ENCODE assay signal across 8 cellular contexts in genomic region chr3:187102073-187102634, GRCh38. TPM values are rescaled to one million over a fixed set of nuclear protein-coding genes. Genes with fewer than 3 reads are reported as not detected.
DNase-seq lines count a peak whose midpoint lies in the region; ATAC-seq, FAIRE-seq and TF ChIP-seq lines count a peak whose summit lies in the region.

No MANE protein-coding gene starts in this region.

- H3K27me3 Mint-ChIP-seq in CD14-positive monocyte (ENCODE audit: low read depth in 3 of 3): peaks cover 0 to 1% (median 0%) of the 10 kb centered on the region in 3 donors

- H3K4me3 Mint-ChIP-seq in CD14-positive monocyte: peak overlapping the region; percentile 72 to 93

- H3K4me1 ChIP-seq in SJSA1 (replicated peaks) (peaks cover 17% of the 10 kb centered on the region), endothelial cell of umbilical vein (ENCODE audit: control insufficient read depth, extremely low read depth, insufficient read depth, low read length) (peaks cover 13% of the 10 kb centered on the region), rectal smooth muscle tissue (ENCODE audit: control insufficient read depth, insufficient read depth, low read length) (peaks cover 12% of the 10 kb centered on the region)

- no peak overlapping the region for H3K4me3 ChIP-seq in SJSA1
- peak overlapping the region; percentile 36 to 81 (median 71) for H3K4me3 ChIP-seq in endothelial cell of umbilical vein (replicated peaks in 1 of 3; ENCODE audit: insufficient read depth in 1 of 3, low read depth in 1 of 3, low read length in 3 of 3)
- peak overlapping the region; percentile 49 for H3K4me3 ChIP-seq in rectal smooth muscle tissue (ENCODE audit: low read length)

- intact Hi-C loops in CD14-positive monocyte (cut with micrococcal nuclease) (no loop called here), endothelial cell of umbilical vein (cut with micrococcal nuclease) (loop anchor here (5.0 kb wide), 1 partner anchor 170 kb away; the partner anchor contains the start of gene ST6GAL1)

- peak overlapping the region; percentile 38 for H2AFZ ChIP-seq in endothelial cell of umbilical vein (ENCODE audit: low read depth, low read length)

- no peak for TF ChIP-seq POLR2A in endothelial cell of umbilical vein (IDR thresholded peaks at IDR 0.05; ENCODE audit: low read depth, low read length)

- H3K36me3 ChIP-seq in SJSA1: no peaks in the 10 kb centered on the region
- H3K36me3 ChIP-seq in endothelial cell of umbilical vein (ENCODE audit: control insufficient read depth in 2 of 2, extremely low read depth in 1 of 2, insufficient read depth in 2 of 2, low read length in 2 of 2): no peaks in the 10 kb centered on the region
- H3K36me3 ChIP-seq in rectal smooth muscle tissue (ENCODE audit: control insufficient read depth, insufficient read depth, low read length): no peaks in the 10 kb centered on the region

- no peaks in the 10 kb centered on the region for H3K9me1 ChIP-seq in endothelial cell of umbilical vein (replicated peaks; ENCODE audit: control insufficient read depth, extremely low read depth, insufficient read depth, low read length)

- no peak for ATAC-seq in GM21737 (IDR thresholded peaks at IDR 0.05; ENCODE audit: unreplicated experiment)

- H3K27me3 ChIP-seq in SJSA1 (replicated peaks) (no peaks in the 10 kb centered on the region), endothelial cell of umbilical vein (ENCODE audit: control insufficient read depth in 2 of 2, insufficient read depth in 2 of 2, low read length in 2 of 2) (no peaks in the 10 kb centered on the region), rectal smooth muscle tissue (ENCODE audit: control insufficient read depth, insufficient read depth, low read length) (no peaks in the 10 kb centered on the region)

- H3K36me3 Mint-ChIP-seq in CD14-positive monocyte: no peaks in the 10 kb centered on the region

- dilution Hi-C loops in endothelial cell of umbilical vein (cut with MboI; ENCODE audit: extremely low pct_ligation_motif_present, low sequenced_read_pairs): no loop called here

- POLR2A ChIA-PET in endothelial cell of umbilical vein (lab: Charles Lee): interaction anchor here (0.7 to 1.1 kb wide), 2 partner anchors 319 to 831 kb away, joined by 4 to 5 read pairs; partner anchors contain the start of gene EIF4A2

- TF ChIP-seq CTCF in CD14-positive monocyte (IDR thresholded peaks at IDR 0.05): no peak
- TF ChIP-seq CTCF in endothelial cell of umbilical vein (IDR thresholded peaks at IDR 0.05; ENCODE audit: extremely low read depth in 1 of 2, insufficient read depth in 1 of 2, low read depth in 1 of 2, low read length in 2 of 2): no peak

- H3K4me1 Mint-ChIP-seq in CD14-positive monocyte: peaks cover 16% of the 10 kb centered on the region

- no TSS peak for BruUV-seq in endothelial cell of umbilical vein (replicated peaks; lab: Mats Ljungman, UMichigan)

- no peak for FAIRE-seq in endothelial cell of umbilical vein (lab: Jason Lieb, UNC)

- no peak for DNase-seq in CD14-positive monocyte (ENCODE audit: low spot score)
- no peak for DNase-seq in SJSA1 (ENCODE audit: low read depth in 1 of 2, low spot score in 2 of 2)
- no peak for DNase-seq in endothelial cell of umbilical vein (ENCODE audit: low read depth, low spot score)
- DNase-seq in SHP77 treated with DMSO at 0.1 percent for 48 hours (lab: John Stamatoyannopoulos, UW): no peak
- no peak for DNase-seq in globus pallidus (ENCODE audit: low spot score)
- no peak for DNase-seq in superior temporal gyrus (ENCODE audit: extremely low spot score)

- no peaks in the 10 kb centered on the region for H3K79me2 ChIP-seq in endothelial cell of umbilical vein (ENCODE audit: control insufficient read depth, insufficient read depth, low read length)

- peak overlapping the region; percentile 98 for H3K4me2 ChIP-seq in endothelial cell of umbilical vein (ENCODE audit: insufficient read depth, low read length)

- peaks cover 3 to 14% (median 6%) of the 10 kb centered on the region in 7 donors for H3K9me3 Mint-ChIP-seq in CD14-positive monocyte

- H3K9ac ChIP-seq in endothelial cell of umbilical vein (replicated peaks; ENCODE audit: extremely low read depth, insufficient read depth, low read length) (peak overlapping the region; percentile 68), rectal smooth muscle tissue (ENCODE audit: low read length) (no peak overlapping the region)

- H4K20me1 ChIP-seq in endothelial cell of umbilical vein (replicated peaks; ENCODE audit: control insufficient read depth, extremely low read depth, insufficient read depth, low read length): no peaks in the 10 kb centered on the region

- H3K9me3 ChIP-seq in SJSA1 (replicated peaks) (no peaks in the 10 kb centered on the region; the same call in 1 of the 2 replicates), endothelial cell of umbilical vein (replicated peaks; ENCODE audit: control insufficient read depth, insufficient read depth, low read length) (no peaks in the 10 kb centered on the region)

- H3K27ac ChIP-seq in SJSA1: peak overlapping the region; percentile 37; the same call in 1 of the 2 replicates
- peak overlapping the region; percentile 62 for H3K27ac ChIP-seq in endothelial cell of umbilical vein (ENCODE audit: insufficient read depth, low read depth, low read length)
- peak overlapping the region; percentile 80 for H3K27ac ChIP-seq in rectal smooth muscle tissue (ENCODE audit: low read depth, low read length)

- CTCF ChIA-PET in endothelial cell of umbilical vein (lab: Charles Lee): interaction anchor here (0.5 to 3.7 kb wide), 10 partner anchors 9 to 253 kb away, joined by 3 to 65 read pairs (median 6); partner anchors contain the start of gene RPL39L

- H3K27ac Mint-ChIP-seq in CD14-positive monocyte: peak overlapping the region in 3 of 7 donors; percentile 18 to 81 (median 30)

TF ChIP-seq in endothelial cell of umbilical vein, 7 proteins besides CTCF, POLR2A, EP300 and RAD21:
- TF ChIP-seq GATA2 (IDR thresholded peaks at IDR 0.05; ENCODE audit: insufficient read depth, insufficient read length, low read depth, low read length) (no peak), EZH2 (IDR thresholded peaks at IDR 0.05; ENCODE audit: borderline replicate concordance, low read depth, low read length, severe bottlenecking) (no peak), MAX (IDR thresholded peaks at IDR 0.05; ENCODE audit: insufficient read depth, insufficient read length) (no peak), FOS (IDR thresholded peaks at IDR 0.05; ENCODE audit: borderline replicate concordance, insufficient read depth, low read length) (no peak), JUN (IDR thresholded peaks at IDR 0.05; ENCODE audit: borderline replicate concordance, insufficient read depth, insufficient read length, low read depth) (no peak)

RNA-seq across cellular contexts. Expression of gene RPL39L, which starts 37.1 kb away (rescaled TPM):
- polyA plus RNA-seq in CD14-positive monocyte (1 to 10 TPM; 3.1 to 3.4 TPM), endothelial cell of umbilical vein (11.2 and 14.3 TPM in 2 replicates)
- total RNA-seq in SJSA1 (2014; rRNA removed; shearing (Covaris generic)): 29.4 and 55.7 TPM in 2 replicates
- total RNA-seq in endothelial cell of umbilical vein: 16.8 and 22.3 TPM in 2 replicates
- polyA plus RNA-seq in endothelial cell of umbilical vein (2011; cell fraction: cytosol; rRNA removed): 18.3 and 20.1 TPM in 2 replicates
- polyA plus RNA-seq in endothelial cell of umbilical vein (2011; cell fraction: nucleus; rRNA removed): 6.4 and 7.8 TPM in 2 replicates
- polyA plus RNA-seq in endothelial cell of umbilical vein (2012): 20.1 and 33.8 TPM in 2 replicates
- polyA minus RNA-seq in endothelial cell of umbilical vein: 4.8 and 6.2 TPM in 2 replicates
- polyA minus RNA-seq in endothelial cell of umbilical vein (2011; cell fraction: cytosol; rRNA and poly(A)+ RNA removed): 26.2 TPM
- 2.6 and 4.3 TPM in 2 replicates for polyA minus RNA-seq in endothelial cell of umbilical vein (2011; cell fraction: nucleus; rRNA and poly(A)+ RNA removed)
